In genomic region chr2:219499555-219499954, GRCh38 we compare ENCODE assay signal across 1 cellular context.
TF ChIP-seq lines count a peak whose summit lies in the region.

No MANE protein-coding gene starts in this region.

TF ChIP-seq in endothelial cell of umbilical vein, 7 proteins besides CTCF, POLR2A, EP300 and RAD21:
- no peak for TF ChIP-seq GATA2 (IDR thresholded peaks at IDR 0.05; ENCODE audit: insufficient read depth, insufficient read length, low read depth, low read length)
- TF ChIP-seq FOS (IDR thresholded peaks at IDR 0.05; ENCODE audit: borderline replicate concordance, insufficient read depth, low read length): no peak
- TF ChIP-seq MAX (IDR thresholded peaks at IDR 0.05; ENCODE audit: insufficient read depth, insufficient read length): no peak
- TF ChIP-seq MYC (IDR thresholded peaks at IDR 0.05; ENCODE audit: low read depth, low read length): no peak
- no peak for TF ChIP-seq JUN (IDR thresholded peaks at IDR 0.05; ENCODE audit: borderline replicate concordance, insufficient read depth, insufficient read length, low read depth)
- TF ChIP-seq POLR2AphosphoS5 (IDR thresholded peaks at IDR 0.05; ENCODE audit: insufficient read depth, low read depth, low read length): no peak
TF ChIP-seq in endothelial cell of umbilical vein: peak in this region for 0.
